ENCODE assay signal across 9 cellular contexts in the genomic region with DNA sequence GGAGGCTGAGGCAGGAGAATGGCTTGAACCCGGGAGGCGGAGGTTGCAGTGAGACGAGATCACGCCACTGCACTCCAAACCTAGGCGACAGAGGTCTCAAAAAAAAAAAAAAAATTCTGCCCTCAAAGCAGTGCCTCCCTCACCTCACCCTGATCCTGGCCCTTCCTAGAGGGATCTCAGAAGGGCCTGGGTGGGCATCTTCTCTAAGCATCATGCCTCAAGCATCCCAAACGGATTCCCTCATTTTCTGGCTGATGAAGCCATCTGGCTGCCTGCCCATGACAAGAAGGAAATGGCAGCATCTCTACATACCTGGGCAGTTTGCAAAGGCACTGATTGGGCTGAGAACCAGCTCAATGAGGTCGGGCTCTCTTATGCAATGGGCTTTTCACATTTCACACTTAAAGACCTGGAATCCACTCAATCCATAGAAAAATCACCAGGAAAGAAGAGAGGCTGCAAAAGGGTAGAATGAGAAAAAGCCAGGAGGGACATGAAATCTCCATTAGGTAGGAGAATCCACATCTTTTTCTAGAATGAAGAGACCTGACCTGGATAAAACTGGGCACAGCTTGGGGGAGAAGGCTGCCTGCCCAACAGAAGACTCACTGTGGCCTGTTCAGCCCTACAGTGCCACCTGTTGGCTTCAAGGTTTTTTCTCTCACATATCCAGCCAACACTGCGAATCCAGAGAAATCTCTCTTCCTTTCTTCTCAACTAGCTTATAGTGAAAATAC. TPM values are rescaled to one million over a fixed set of nuclear protein-coding genes. Genes with fewer than 3 reads are reported as not detected.
DNase-seq lines count a peak whose midpoint lies in the region; ATAC-seq lines count a peak whose summit lies in the region.
"Had no signal": no experiment of that assay in that cellular context is flagged by ENCODE, and none has a peak within 500 bp of the region (broad histone marks: within the 10 kb centered on the region; RNA-seq: fewer than 3 reads in every experiment).

No MANE protein-coding gene starts in this region.

- intact Hi-C loops in left cardiac atrium (cut with DNase I): loop anchor here in 1 of 2 donors (10.0 kb wide), 1 partner anchor 112 kb away; no protein-coding TSS in a partner anchor
- intact Hi-C loops in Right ventricle myocardium inferior (cut with DNase I): loop anchor here (10.0 kb wide), 1 partner anchor 362 kb away; no protein-coding TSS in a partner anchor

- WGBS in iPS DF 6.9 (ENCODE audit: insufficient coverage, insufficient read length): no CpG with 5 or more reads among the region's 8 CpGs

- no peak overlapping the region for H3K27ac Mint-ChIP-seq in activated naive CD8-positive, alpha-beta T cell treated with anti-CD3 and anti-CD28 coated beads, Interleukin-2, amount 10 ng/mL, durations not matched to agents 7 days and 5 days
- H3K27ac Mint-ChIP-seq: dendritic cell treated with granulocyte-macrophage colony-stimulating factor and Interleukin-4, amounts not matched to agents 40 ng/mL and 50 ng/mL, for 4 days had no signal

- no peaks in the 10 kb centered on the region for H3K27me3 ChIP-seq in iPS DF 6.9 (ENCODE audit: control insufficient read depth, insufficient read depth, low read length)

- no peak for DNase-seq in left cardiac atrium
- no peak for DNase-seq in Right ventricle myocardium inferior (ENCODE audit: missing footprints)
- DNase-seq in MV-4-11 (lab: John Stamatoyannopoulos, UW): peak; percentile 29
- DNase-seq in activated naive CD8-positive, alpha-beta T cell treated with anti-CD3 and anti-CD28 coated beads, Interleukin-2, amount 10 ng/mL, durations not matched to agents 7 days and 5 days: no peak
- DNase-seq in iPS DF 6.9 (ENCODE audit: low read depth, low spot score): peak; percentile 66
- DNase-seq in superior temporal gyrus (ENCODE audit: extremely low spot score): peak; percentile 72
- no peak for DNase-seq in effector CD4-positive, alpha-beta T cell
- no peak for DNase-seq in activated gamma-delta T cell (lab: John Stamatoyannopoulos, UW)

- no peaks in the 10 kb centered on the region for H3K36me3 Mint-ChIP-seq in activated naive CD8-positive, alpha-beta T cell treated with anti-CD3 and anti-CD28 coated beads, Interleukin-2, amount 10 ng/mL, durations not matched to agents 7 days and 5 days

- H3K27me3 Mint-ChIP-seq in activated naive CD8-positive, alpha-beta T cell treated with anti-CD3 and anti-CD28 coated beads, Interleukin-2, amount 10 ng/mL, durations not matched to agents 7 days and 5 days: no peaks in the 10 kb centered on the region

- 0 out of 2 replicates have a peak, but pooled peaks cover 3% of the 10 kb centered on the region for H3K4me1 ChIP-seq in iPS DF 6.9 (ENCODE audit: control insufficient read depth, insufficient read depth, low read length)

- H3K4me3 ChIP-seq in iPS DF 6.9 (ENCODE audit: low read length): no peak overlapping the region

- ATAC-seq in left cardiac atrium (peak; percentile 29 to 57), Right ventricle myocardium inferior (no peak)
- peak; percentile 47 for ATAC-seq in activated naive CD8-positive, alpha-beta T cell treated with anti-CD3 and anti-CD28 coated beads, Interleukin-2, amount 10 ng/mL, durations not matched to agents 7 days and 5 days (ENCODE audit: low read depth)

- peaks cover 8% of the 10 kb centered on the region; the same call in 1 of the 2 replicates for H3K36me3 ChIP-seq in iPS DF 6.9 (ENCODE audit: control insufficient read depth, insufficient read depth, low read length)

- no peaks in the 10 kb centered on the region for H3K9me3 Mint-ChIP-seq in activated naive CD8-positive, alpha-beta T cell treated with anti-CD3 and anti-CD28 coated beads, Interleukin-2, amount 10 ng/mL, durations not matched to agents 7 days and 5 days
- H3K9me3 Mint-ChIP-seq: dendritic cell treated with granulocyte-macrophage colony-stimulating factor and Interleukin-4, amounts not matched to agents 40 ng/mL and 50 ng/mL, for 4 days had no signal

- H3K4me3 Mint-ChIP-seq in activated naive CD8-positive, alpha-beta T cell treated with anti-CD3 and anti-CD28 coated beads, Interleukin-2, amount 10 ng/mL, durations not matched to agents 7 days and 5 days: no peak overlapping the region
- H3K4me3 Mint-ChIP-seq: dendritic cell treated with granulocyte-macrophage colony-stimulating factor and Interleukin-4, amounts not matched to agents 40 ng/mL and 50 ng/mL, for 4 days had no signal

- H3K4me1 Mint-ChIP-seq in activated naive CD8-positive, alpha-beta T cell treated with anti-CD3 and anti-CD28 coated beads, Interleukin-2, amount 10 ng/mL, durations not matched to agents 7 days and 5 days: no peaks in the 10 kb centered on the region

- POLR2A ChIA-PET in activated naive CD8-positive, alpha-beta T cell treated with anti-CD3 and anti-CD28 coated beads, Interleukin-2, amount 10 ng/mL, durations not matched to agents 7 days and 5 days (lab: Charles Lee): no interaction called here

- H3K27ac ChIP-seq in iPS DF 6.9 (ENCODE audit: low read length): no peak overlapping the region

- H3K9me3 ChIP-seq in iPS DF 6.9 (ENCODE audit: control insufficient read depth, insufficient read depth, low read length): no peaks in the 10 kb centered on the region

RNA-seq across cellular contexts. Expression of gene PDLIM1, which starts 48.1 kb away (rescaled TPM):
- total RNA-seq in left cardiac atrium (100 to 1,000 TPM; 161 to 271 TPM), Right ventricle myocardium inferior (273 TPM)
- total RNA-seq in activated naive CD8-positive, alpha-beta T cell treated with anti-CD3 and anti-CD28 coated beads, Interleukin-2, amount 10 ng/mL, durations not matched to agents 7 days and 5 days: 10 to 100 TPM; 10.0 to 11.7 TPM

RNA-seq across cellular contexts. Expression of gene ACSM6, which starts 48.7 kb away (rescaled TPM):
- total RNA-seq in left cardiac atrium (not detected), Right ventricle myocardium inferior (not detected)
- not detected for total RNA-seq in activated naive CD8-positive, alpha-beta T cell treated with anti-CD3 and anti-CD28 coated beads, Interleukin-2, amount 10 ng/mL, durations not matched to agents 7 days and 5 days

Comparison
In these comparisons a context has a peak if more than half of its experiments do, and no peak if none do; other contexts are left out.
1. DNase-seq: peak in MV-4-11 (single experiment), iPS DF 6.9 (single experiment) and superior temporal gyrus (single experiment); none in left cardiac atrium (single experiment), Right ventricle myocardium inferior (single experiment), activated naive CD8-positive, alpha-beta T cell treated with anti-CD3 and anti-CD28 coated beads, Interleukin-2, amount 10 ng/mL, durations not matched to agents 7 days and 5 days (single experiment), effector CD4-positive, alpha-beta T cell (single experiment) and activated gamma-delta T cell (single experiment).
2. RNA of gene PDLIM1, which starts 48.1 kb away (total RNA-seq): 273 TPM in Right ventricle myocardium inferior (single experiment) and 161 to 271 TPM in left cardiac atrium; 10.0 to 11.7 TPM in activated naive CD8-positive, alpha-beta T cell treated with anti-CD3 and anti-CD28 coated beads, Interleukin-2, amount 10 ng/mL, durations not matched to agents 7 days and 5 days; every median in the first group is over 10 times any median in the second.